Comparison of ENCODE assay signal across 30 cellular contexts in the genomic region with DNA sequence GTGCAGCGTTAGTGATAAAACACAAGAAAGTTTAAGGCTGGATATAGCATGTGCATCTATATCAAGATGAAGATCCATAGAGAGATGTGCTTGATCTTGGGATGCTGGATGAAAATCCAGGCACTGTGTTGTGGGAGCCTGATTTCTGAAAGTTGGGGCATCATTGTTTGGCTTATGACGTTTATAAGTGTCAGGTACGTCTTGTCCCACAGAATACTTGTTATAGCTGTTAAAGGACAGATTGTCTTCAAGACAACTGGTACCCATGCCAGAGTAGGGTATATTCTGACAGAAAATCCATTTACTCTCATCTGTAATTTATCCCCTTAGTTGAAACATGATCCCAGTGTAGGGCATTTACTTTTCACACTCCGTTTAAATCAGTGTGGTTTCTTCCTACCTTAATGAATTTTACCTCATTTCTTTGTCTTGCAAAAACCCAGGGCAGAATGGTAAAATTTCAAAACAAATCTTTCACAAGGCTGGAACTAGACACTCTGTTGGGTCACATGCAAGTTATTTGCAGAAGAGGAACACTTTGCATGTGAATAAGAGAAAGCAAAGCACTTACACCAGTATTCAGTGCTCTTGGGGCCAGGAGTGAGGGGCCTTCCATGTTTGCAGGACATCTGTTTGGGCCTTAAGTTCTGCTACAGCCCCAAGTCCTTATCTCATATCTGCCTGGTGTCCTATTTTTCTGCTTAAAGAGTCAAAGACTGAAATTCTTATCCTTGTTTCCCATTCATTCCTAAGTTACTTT.
"Had no signal": no experiment of that assay in that cellular context is flagged by ENCODE, and none has a peak within 500 bp of the region (broad histone marks: within the 10 kb centered on the region; RNA-seq: fewer than 3 reads in every experiment).

No MANE protein-coding gene starts in this region.

- H3K27ac Mint-ChIP-seq: activated CD4-positive, alpha-beta memory T cell treated with anti-CD3 and anti-CD28 coated beads for 36 hours; activated CD4-positive, alpha-beta T cell treated with anti-CD3 and anti-CD28 coated beads for 36 hours; activated CD4-positive, alpha-beta T cell treated with anti-CD3 and anti-CD28 coated beads, Interleukin-2, amount 10 ng/mL, durations not matched to agents 7 days and 5 days; activated naive CD4-positive, alpha-beta T cell treated with anti-CD3 and anti-CD28 coated beads, Interleukin-2, amount 10 ng/mL, durations not matched to agents 7 days and 5 days; activated naive CD8-positive, alpha-beta T cell treated with anti-CD3 and anti-CD28 coated beads, Interleukin-2, amount 50 U/mL, for 24 hours had no signal

- H3K4me3 ChIP-seq: cardiac muscle cell had no signal

- H3K27me3 Mint-ChIP-seq: activated CD4-positive, alpha-beta memory T cell treated with anti-CD3 and anti-CD28 coated beads for 36 hours; activated CD4-positive, alpha-beta T cell treated with anti-CD3 and anti-CD28 coated beads for 36 hours; activated CD4-positive, alpha-beta T cell treated with anti-CD3 and anti-CD28 coated beads, Interleukin-2, amount 10 ng/mL, durations not matched to agents 7 days and 5 days; activated naive CD4-positive, alpha-beta T cell treated with anti-CD3 and anti-CD28 coated beads, Interleukin-2, amount 10 ng/mL, durations not matched to agents 7 days and 5 days; activated naive CD8-positive, alpha-beta T cell; activated naive CD8-positive, alpha-beta T cell treated with anti-CD3 and anti-CD28 coated beads, Interleukin-2, amount 50 U/mL, for 24 hours; central memory CD8-positive, alpha-beta T cell had no signal

- DNase-seq: activated CD4-positive, alpha-beta memory T cell treated with anti-CD3 and anti-CD28 coated beads for 36 hours; activated CD4-positive, alpha-beta T cell treated with anti-CD3 and anti-CD28 coated beads for 36 hours; activated CD4-positive, alpha-beta T cell treated with anti-CD3 and anti-CD28 coated beads, Interleukin-2, amount 10 ng/mL, durations not matched to agents 7 days and 5 days; activated CD8-positive, alpha-beta memory T cell treated with anti-CD3 and anti-CD28 coated beads, Interleukin-2, amount 50 U/mL, for 48 hours; activated effector memory CD4-positive, alpha-beta T cell treated with Interleukin-2 at 50 U/mL for 16 hours; activated naive CD4-positive, alpha-beta T cell treated with anti-CD3 and anti-CD28 coated beads, Interleukin-2, amount 10 ng/mL, durations not matched to agents 7 days and 5 days; activated naive CD8-positive, alpha-beta T cell treated with anti-CD3 and anti-CD28 coated beads, Interleukin-2, amount 50 U/mL, for 24 hours; activated T-cell treated with anti-CD3 and anti-CD28 coated beads, Interleukin-2, amount 50 U/mL, for 48 hours; amniotic stem cell; aorta; brain microvascular endothelial cell; Karpas-422; KBM-7; NCI-H1105; NCI-H1417 treated with DMSO at 0.1 percent for 48 hours; NCI-H1694; NCI-H1930; NCI-H2081 treated with DMSO at 0.1 percent for 48 hours; NCI-H524; NK-92 treated with Interleukin-12 subunit alpha and Interleukin-12 subunit beta, amount 100 ng/mL, for 24 hours; Right ventricle myocardium superior; SW 1271; T-helper 1 cell; T-helper 2 cell; T-helper 9 cell had no signal

- H3K36me3 Mint-ChIP-seq: activated CD4-positive, alpha-beta memory T cell treated with anti-CD3 and anti-CD28 coated beads for 36 hours; activated naive CD4-positive, alpha-beta T cell treated with anti-CD3 and anti-CD28 coated beads, Interleukin-2, amount 10 ng/mL, durations not matched to agents 7 days and 5 days; activated naive CD8-positive, alpha-beta T cell had no signal

- H3K27ac ChIP-seq: brain microvascular endothelial cell, cardiac muscle cell, VCaP had no signal

- ATAC-seq: activated CD4-positive, alpha-beta T cell treated with anti-CD3 and anti-CD28 coated beads for 36 hours; activated CD4-positive, CD25-positive, alpha-beta regulatory T cell treated with anti-CD3 and anti-CD28 coated beads, Interleukin-2, amount 50 U/mL, for 24 hours; activated naive CD8-positive, alpha-beta T cell treated with anti-CD3 and anti-CD28 coated beads, Interleukin-2, amount 50 U/mL, for 24 hours had no signal

- H3K4me3 Mint-ChIP-seq: activated CD4-positive, alpha-beta memory T cell treated with anti-CD3 and anti-CD28 coated beads for 36 hours; activated CD4-positive, alpha-beta T cell treated with anti-CD3 and anti-CD28 coated beads for 36 hours; activated CD4-positive, alpha-beta T cell treated with anti-CD3 and anti-CD28 coated beads, Interleukin-2, amount 10 ng/mL, durations not matched to agents 7 days and 5 days; activated naive CD4-positive, alpha-beta T cell treated with anti-CD3 and anti-CD28 coated beads, Interleukin-2, amount 10 ng/mL, durations not matched to agents 7 days and 5 days; activated naive CD8-positive, alpha-beta T cell; activated naive CD8-positive, alpha-beta T cell treated with anti-CD3 and anti-CD28 coated beads, Interleukin-2, amount 50 U/mL, for 24 hours; central memory CD8-positive, alpha-beta T cell had no signal

- H3K36me3 ChIP-seq: brain microvascular endothelial cell, cardiac muscle cell had no signal

- H3K9me3 Mint-ChIP-seq: activated CD4-positive, alpha-beta memory T cell treated with anti-CD3 and anti-CD28 coated beads for 36 hours; activated CD4-positive, alpha-beta T cell treated with anti-CD3 and anti-CD28 coated beads, Interleukin-2, amount 10 ng/mL, durations not matched to agents 7 days and 5 days; activated naive CD4-positive, alpha-beta T cell treated with anti-CD3 and anti-CD28 coated beads, Interleukin-2, amount 10 ng/mL, durations not matched to agents 7 days and 5 days; activated naive CD8-positive, alpha-beta T cell treated with anti-CD3 and anti-CD28 coated beads, Interleukin-2, amount 50 U/mL, for 24 hours; central memory CD8-positive, alpha-beta T cell had no signal

- H3K27me3 ChIP-seq: brain microvascular endothelial cell, cardiac muscle cell had no signal

- H3K4me1 Mint-ChIP-seq: activated CD4-positive, alpha-beta T cell treated with anti-CD3 and anti-CD28 coated beads for 36 hours; activated CD4-positive, alpha-beta T cell treated with anti-CD3 and anti-CD28 coated beads, Interleukin-2, amount 10 ng/mL, durations not matched to agents 7 days and 5 days; activated naive CD4-positive, alpha-beta T cell treated with anti-CD3 and anti-CD28 coated beads, Interleukin-2, amount 10 ng/mL, durations not matched to agents 7 days and 5 days; activated naive CD8-positive, alpha-beta T cell treated with anti-CD3 and anti-CD28 coated beads, Interleukin-2, amount 50 U/mL, for 24 hours; central memory CD8-positive, alpha-beta T cell had no signal
